8 cellular contexts compared by ENCODE assay signal in genomic region chr20:11891827-11892521, GRCh38. TPM values are rescaled to one million over a fixed set of nuclear protein-coding genes. Genes with fewer than 3 reads are reported as not detected.
DNase-seq lines count a peak whose midpoint lies in the region; ATAC-seq, FAIRE-seq and TF ChIP-seq lines count a peak whose summit lies in the region.

No MANE protein-coding gene starts in this region.

- peak; percentile 98 for FAIRE-seq in keratinocyte (lab: Jason Lieb, UNC)

- intact Hi-C loops in spleen (cut with DNase I; ENCODE audit: low total_unique reads): no loop called here

- H3K4me1 ChIP-seq in keratinocyte (ENCODE audit: control insufficient read depth, extremely low read depth, insufficient read depth, low read length): peaks cover 9% of the 10 kb centered on the region
- H3K4me1 ChIP-seq in spleen: peaks cover 10 to 38% (median 18%) of the 10 kb centered on the region in 6 donors

- peak overlapping the region; percentile 71 to 89 (median 74) for H3K4me3 ChIP-seq in keratinocyte (ENCODE audit: control insufficient read depth in 2 of 3, extremely low read depth in 1 of 3, insufficient read depth in 2 of 3, low read depth in 1 of 3, low read length in 3 of 3)
- peak overlapping the region; percentile 48 to 92 (median 77) for H3K4me3 ChIP-seq in spleen

- DNase-seq in DMS 273 (lab: John Stamatoyannopoulos, UW; ENCODE audit: unreplicated experiment): peak; percentile 90
- peak; percentile 78 for DNase-seq in MV-4-11 (lab: John Stamatoyannopoulos, UW)
- DNase-seq in central memory CD4-positive, alpha-beta T cell: peak; percentile 12
- DNase-seq in keratinocyte (ENCODE audit: low read depth, low spot score): no peak
- DNase-seq in spleen: no peak

- H3K9ac ChIP-seq in keratinocyte (ENCODE audit: control insufficient read depth, extremely low read depth, insufficient read depth, low read length): peak overlapping the region; percentile 76

- no peaks in the 10 kb centered on the region for H3K9me1 ChIP-seq in keratinocyte (ENCODE audit: control insufficient read depth, extremely low read depth, insufficient read depth, low read length)

- H2AFZ ChIP-seq in keratinocyte (ENCODE audit: control insufficient read depth, low read length): no peak overlapping the region

- TF ChIP-seq CTCF in keratinocyte (optimal IDR thresholded peaks at IDR 0.05 in 1 of 3, IDR thresholded peaks at IDR 0.05 in 1 of 3, conservative IDR thresholded peaks at IDR 0.05 in 1 of 3; ENCODE audit: extremely low read depth in 1 of 3, insufficient read depth in 2 of 3, low read length in 3 of 3) (no peak), spleen (IDR thresholded peaks at IDR 0.05 in 8 of 11, conservative IDR thresholded peaks at IDR 0.05 in 3 of 11) (no peak)

- 0 to 3% (median 1%) methylated on average over 16 of the region's 16 CpGs for WGBS in spleen, 5 donors

- peak overlapping the region; percentile 82 for H3K4me2 ChIP-seq in keratinocyte (ENCODE audit: control insufficient read depth, extremely low read depth, insufficient read depth, low read depth, low read length)

- H4K20me1 ChIP-seq in keratinocyte (ENCODE audit: control insufficient read depth, extremely low read depth, insufficient read depth, low read length): no peaks in the 10 kb centered on the region

- peak; percentile 62 for ATAC-seq in GM21825 (IDR thresholded peaks at IDR 0.05; ENCODE audit: unreplicated experiment)
- peak; percentile 52 for ATAC-seq in SK-N-SH treated with all-trans-retinoic acid at 6 μM for 48 hours
- no peak for ATAC-seq in HG02763 (IDR thresholded peaks at IDR 0.05; ENCODE audit: unreplicated experiment)

- H3K36me3 ChIP-seq in keratinocyte (ENCODE audit: control insufficient read depth in 2 of 2, extremely low read depth in 1 of 2, insufficient read depth in 2 of 2, low read length in 2 of 2) (no peaks in the 10 kb centered on the region), spleen (no peaks in the 10 kb centered on the region)

- no peaks in the 10 kb centered on the region for H3K27me3 ChIP-seq in keratinocyte (ENCODE audit: control insufficient read depth, extremely low read depth, insufficient read depth, low read length)
- peaks cover 0 to 20% (median 0%) of the 10 kb centered on the region in 7 donors for H3K27me3 ChIP-seq in spleen (replicated peaks in 1 of 7)

- no peaks in the 10 kb centered on the region for H3K9me3 ChIP-seq in keratinocyte (ENCODE audit: control insufficient read depth, low read depth, low read length)
- no peaks in the 10 kb centered on the region for H3K9me3 ChIP-seq in spleen

- no peak for TF ChIP-seq POLR2A in spleen (IDR thresholded peaks at IDR 0.05)

- dilution Hi-C loops in keratinocyte (cut with MboI; ENCODE audit: extremely low pct_ligation_motif_present, low sequenced_read_pairs): no loop called here

- H3K27ac ChIP-seq in keratinocyte (ENCODE audit: control insufficient read depth, insufficient read depth, low read length) (peak overlapping the region; percentile 68), spleen (peak overlapping the region; percentile 38 to 94 (median 90))

- H3K79me2 ChIP-seq in keratinocyte (ENCODE audit: control insufficient read depth, insufficient read depth, low read length): peaks cover 56% of the 10 kb centered on the region

TF ChIP-seq in SK-N-SH treated with all-trans-retinoic acid at 6 μM for 48 hours, 23 proteins besides CTCF, POLR2A, EP300 and RAD21:
- TF ChIP-seq OSR1 (CRISPR knock-in tag; IDR thresholded peaks at IDR 0.05) (no peak), PATZ1 (CRISPR knock-in tag; IDR thresholded peaks at IDR 0.05; ENCODE audit: borderline replicate concordance) (no peak), GLIS3 (CRISPR knock-in tag; IDR thresholded peaks at IDR 0.05) (no peak), BACH2 (CRISPR knock-in tag; IDR thresholded peaks at IDR 0.05; ENCODE audit: borderline replicate concordance) (no peak), ARNTL (CRISPR knock-in tag; IDR thresholded peaks at IDR 0.05; ENCODE audit: borderline replicate concordance, low read depth) (no peak)

RNA-seq across cellular contexts. Expression of gene BTBD3, which starts 25.7 kb away (rescaled TPM):
- 21.4 to 29.5 TPM (median 22.9 TPM) in 3 replicates for polyA plus RNA-seq in keratinocyte
- polyA plus RNA-seq in keratinocyte (2011; ENCODE audit: low read depth): 9.0 TPM
- polyA plus RNA-seq in keratinocyte (2011; cell fraction: cytosol; rRNA removed): 17.8 and 28.5 TPM in 2 replicates
- 34.5 and 36.9 TPM in 2 replicates for polyA plus RNA-seq in keratinocyte (2011; cell fraction: nucleus; rRNA removed)
- polyA plus RNA-seq in keratinocyte (2012; ENCODE audit: low replicate concordance): 12.5 and 14.2 TPM in 2 replicates
- polyA minus RNA-seq in keratinocyte: 26.0 to 79.4 TPM (median 71.8 TPM) in 3 replicates
- 21.3 TPM for polyA minus RNA-seq in keratinocyte (2011; cell fraction: cytosol; rRNA and poly(A)+ RNA removed)
- polyA minus RNA-seq in keratinocyte (2011; cell fraction: nucleus; rRNA and poly(A)+ RNA removed): 18.3 and 39.4 TPM in 2 replicates
- 10 to 100 TPM; 14.8 to 30.7 (median 22.6) TPM for total RNA-seq in spleen
- 1 to 10 TPM; 3.3 to 5.9 (median 3.5) TPM for polyA plus RNA-seq in spleen

Comparison
In these comparisons a context has a peak if more than half of its experiments do, and no peak if none do; other contexts are left out.
1. DNase-seq: peak in DMS 273 (single experiment), MV-4-11 (single experiment) and central memory CD4-positive, alpha-beta T cell (single experiment); none in keratinocyte (single experiment) and spleen (single experiment).